Comparison of ENCODE assay signal across 11 cellular contexts in the genomic region with DNA sequence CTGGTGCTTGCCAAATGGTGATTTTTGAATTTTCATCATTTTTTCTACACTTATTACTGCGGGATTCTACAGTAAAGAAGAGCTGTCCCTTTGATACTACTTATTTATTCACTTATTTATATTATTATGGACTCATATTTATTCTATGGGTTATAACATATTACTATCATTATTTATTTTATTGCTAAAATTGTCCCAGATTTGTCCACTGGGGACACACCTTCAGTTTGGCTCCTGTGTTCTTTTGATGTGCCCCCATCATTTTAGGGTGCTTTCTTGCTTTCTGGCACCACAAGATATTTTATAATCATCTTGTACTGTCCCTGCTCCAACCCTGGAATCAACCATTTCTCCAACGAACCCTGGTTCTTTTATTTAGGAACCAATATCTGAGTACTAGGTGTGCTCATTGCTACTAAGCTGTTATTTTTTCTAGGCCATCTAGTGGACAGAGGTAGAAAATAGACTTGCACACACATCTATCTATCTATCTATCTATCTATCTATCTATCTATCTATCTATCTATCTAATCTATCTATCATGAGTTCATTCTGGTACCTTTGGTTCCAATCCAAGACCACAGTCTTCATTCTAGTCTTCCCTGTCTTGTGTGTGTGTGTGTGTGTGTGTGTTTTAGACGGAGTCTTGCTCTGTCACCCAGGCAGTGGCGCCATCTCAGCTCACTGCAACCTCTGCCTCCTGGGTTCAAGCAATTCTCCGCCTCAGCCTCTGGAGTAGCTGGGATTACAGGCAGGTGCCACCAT. TPM values are rescaled to one million over a fixed set of nuclear protein-coding genes. Genes with fewer than 3 reads are reported as not detected.
A peak's percentile ranks its signal among the peaks of the same experiment; 100 is the strongest.
DNase-seq lines count a peak whose midpoint lies in the region; ATAC-seq, FAIRE-seq and TF ChIP-seq lines count a peak whose summit lies in the region.
"Had no signal": no experiment of that assay in that cellular context is flagged by ENCODE, and none has a peak within 500 bp of the region (broad histone marks: within the 10 kb centered on the region; RNA-seq: fewer than 3 reads in every experiment).

No MANE protein-coding gene starts in this region.

- H3K9me2 ChIP-seq in Karpas-422 (replicated peaks; ENCODE audit: insufficient read depth, low read length) = no peaks in the 10 kb centered on the region

- peak; percentile 38 for TF ChIP-seq CTCF in bronchial epithelial cell (IDR thresholded peaks at IDR 0.05; ENCODE audit: insufficient read depth, low read length, severe bottlenecking)
- TF ChIP-seq CTCF in neural progenitor cell (IDR thresholded peaks at IDR 0.05) = peak; percentile 56

- H3K4me2 ChIP-seq in Karpas-422 (ENCODE audit: low read depth, low read length, poor library complexity, severe bottlenecking) (no peak overlapping the region), neural progenitor cell (no peak overlapping the region)

- peaks cover 12% of the 10 kb centered on the region for H3K4me1 Mint-ChIP-seq in neural progenitor cell

- no peak overlapping the region for H3K27ac Mint-ChIP-seq in neural progenitor cell
- H3K27ac Mint-ChIP-seq: dendritic cell treated with granulocyte-macrophage colony-stimulating factor and Interleukin-4, amounts not matched to agents 40 ng/mL and 50 ng/mL, for 4 days had no signal

- H3K9me3 ChIP-seq in Karpas-422 (ENCODE audit: low read length) (no peaks in the 10 kb centered on the region), neural progenitor cell (ENCODE audit: low read depth) (no peaks in the 10 kb centered on the region)

- no peaks in the 10 kb centered on the region for H3K9me3 Mint-ChIP-seq in neural progenitor cell
- H3K9me3 Mint-ChIP-seq: dendritic cell treated with granulocyte-macrophage colony-stimulating factor and Interleukin-4, amounts not matched to agents 40 ng/mL and 50 ng/mL, for 4 days had no signal

- H2AFZ ChIP-seq in Karpas-422 (ENCODE audit: low read length) (no peak overlapping the region), neural progenitor cell (replicated peaks) (no peak overlapping the region)

- no peaks in the 10 kb centered on the region for H3K36me3 Mint-ChIP-seq in neural progenitor cell

- no peaks in the 10 kb centered on the region for H3F3A ChIP-seq in neural progenitor cell (ENCODE audit: low read depth)

- DNase-seq in ELR (ENCODE audit: low read depth) = peak; percentile 45
- peak; percentile 59 for DNase-seq in Karpas-422
- peak; percentile 42 for DNase-seq in bronchial epithelial cell (ENCODE audit: low read depth)
- no peak for DNase-seq in neural progenitor cell (ENCODE audit: low spot score)
- DNase-seq in NCI-H2107 (lab: John Stamatoyannopoulos, UW) = no peak
- no peak for DNase-seq in stimulated activated naive CD4-positive, alpha-beta T cell treated with Interleukin-2 at 50 U/mL for 16 hours (lab: John Stamatoyannopoulos, UW)
- no peak for DNase-seq in NCI-H446 (lab: John Stamatoyannopoulos, UW)

- no peak overlapping the region for H3K27ac ChIP-seq in Karpas-422 (ENCODE audit: low read length)
- no peak overlapping the region for H3K27ac ChIP-seq in neural progenitor cell

- H3K4me3 Mint-ChIP-seq in neural progenitor cell = no peak overlapping the region
- H3K4me3 Mint-ChIP-seq: dendritic cell treated with granulocyte-macrophage colony-stimulating factor and Interleukin-4, amounts not matched to agents 40 ng/mL and 50 ng/mL, for 4 days had no signal

- no peak for FAIRE-seq in bronchial epithelial cell (lab: Jason Lieb, UNC)

- H3K79me2 ChIP-seq in Karpas-422 (ENCODE audit: low read length) (no peaks in the 10 kb centered on the region), neural progenitor cell (ENCODE audit: low read depth) (no peaks in the 10 kb centered on the region)

- no peaks in the 10 kb centered on the region for H3K27me3 Mint-ChIP-seq in neural progenitor cell (ENCODE audit: insufficient read depth, low read depth)

- H3K36me3 ChIP-seq in Karpas-422 (ENCODE audit: insufficient read depth, low read length) = no peaks in the 10 kb centered on the region
- H3K36me3 ChIP-seq in bronchial epithelial cell (ENCODE audit: control insufficient read depth, insufficient read depth, low read length) = no peaks in the 10 kb centered on the region
- no peaks in the 10 kb centered on the region for H3K36me3 ChIP-seq in neural progenitor cell

- ATAC-seq in GM18907 (IDR thresholded peaks at IDR 0.05; ENCODE audit: unreplicated experiment) = no peak

- H3K9ac ChIP-seq in Karpas-422 (ENCODE audit: low read length) (no peak overlapping the region), neural progenitor cell (no peak overlapping the region)

- H3K27me3 ChIP-seq in Karpas-422 (ENCODE audit: low read length) (no peaks in the 10 kb centered on the region), bronchial epithelial cell (ENCODE audit: control insufficient read depth, insufficient read depth, low read length) (no peaks in the 10 kb centered on the region), neural progenitor cell (no peaks in the 10 kb centered on the region)

- H3K4me1 ChIP-seq in Karpas-422 (ENCODE audit: low read length) (no peaks in the 10 kb centered on the region), neural progenitor cell (peaks cover 11% of the 10 kb centered on the region)

- H4K20me1 ChIP-seq in Karpas-422 (ENCODE audit: insufficient read depth, low read depth, low read length) = no peaks in the 10 kb centered on the region
- H4K20me1 ChIP-seq in neural progenitor cell (ENCODE audit: low read depth) = no peaks in the 10 kb centered on the region

- no peak overlapping the region for H3K4me3 ChIP-seq in Karpas-422 (ENCODE audit: low read length)
- H3K4me3 ChIP-seq in bronchial epithelial cell (ENCODE audit: low read depth, low read length) = no peak overlapping the region
- no peak overlapping the region for H3K4me3 ChIP-seq in neural progenitor cell

RNA-seq across cellular contexts. Expression of a gene that starts 16.0 kb away (rescaled TPM):
- not detected in 2 replicates for total RNA-seq in Karpas-422 (2014; rRNA removed; shearing (Covaris generic); ENCODE audit: low replicate concordance)
- total RNA-seq in bronchial epithelial cell (0.26 and 0.64 TPM in 2 replicates), neural progenitor cell (ENCODE audit: low replicate concordance) (not detected in 2 replicates)
- total RNA-seq: H4 had no signal

RNA-seq across cellular contexts. Expression of a gene that starts 32.5 kb away (rescaled TPM):
- total RNA-seq in Karpas-422 (2014; rRNA removed; shearing (Covaris generic); ENCODE audit: low replicate concordance) = 0.90 and 3.3 TPM in 2 replicates
- total RNA-seq in bronchial epithelial cell (0.77 and 0.79 TPM in 2 replicates), neural progenitor cell (ENCODE audit: low replicate concordance) (0.21 TPM in 1 of 2 replicates, not detected in the other)
- total RNA-seq: skeletal muscle tissue had no signal

RNA-seq across cellular contexts. Expression of a gene that starts 48.5 kb away (rescaled TPM):
- not detected in 2 replicates for total RNA-seq in Karpas-422 (2014; rRNA removed; shearing (Covaris generic); ENCODE audit: low replicate concordance)
- 1.5 and 2.1 TPM in 2 replicates for total RNA-seq in bronchial epithelial cell
- 2.1 and 6.9 TPM in 2 replicates for total RNA-seq in neural progenitor cell (ENCODE audit: low replicate concordance)

Comparison
In these comparisons a context has a peak if more than half of its experiments do, and no peak if none do; other contexts are left out.
1. DNase-seq: peak in ELR (single experiment), Karpas-422 (single experiment) and bronchial epithelial cell (single experiment); none in neural progenitor cell (single experiment), NCI-H2107 (single experiment), stimulated activated naive CD4-positive, alpha-beta T cell treated with Interleukin-2 at 50 U/mL for 16 hours (single experiment) and NCI-H446 (0 of 2).